13 cellular contexts compared by ENCODE assay signal in genomic region chr13:29905845-29906244, GRCh38. TPM values are rescaled to one million over a fixed set of nuclear protein-coding genes. Genes with fewer than 3 reads are reported as not detected.
DNase-seq lines count a peak whose midpoint lies in the region; ATAC-seq, FAIRE-seq and TF ChIP-seq lines count a peak whose summit lies in the region.
"Had no signal": no experiment of that assay in that cellular context is flagged by ENCODE, and none has a peak within 500 bp of the region (broad histone marks: within the 10 kb centered on the region; RNA-seq: fewer than 3 reads in every experiment).

No MANE protein-coding gene starts in this region.

- TF ChIP-seq EP300 in H1 (IDR thresholded peaks at IDR 0.05; ENCODE audit: borderline replicate concordance in 1 of 2, low read depth in 2 of 2, low read length in 2 of 2), result no peak
- no peak for TF ChIP-seq EP300 in neural cell (conservative IDR thresholded peaks at IDR 0.05; ENCODE audit: poor library complexity, severe bottlenecking)

- TF ChIP-seq CTCF in H1 (IDR thresholded peaks at IDR 0.05; ENCODE audit: control extremely low read depth in 1 of 3, insufficient read depth in 1 of 3, low read depth in 1 of 3, low read length in 3 of 3) (no peak), neural cell (IDR thresholded peaks at IDR 0.05; ENCODE audit: poor library complexity, severe bottlenecking) (no peak)

- H3K4me2 ChIP-seq in H1 (ENCODE audit: insufficient read depth in 1 of 2, low read depth in 2 of 2, low read length in 2 of 2) (no peak overlapping the region), neural cell (ENCODE audit: low read length) (no peak overlapping the region)

- H3K9me2 ChIP-seq in neural cell (ENCODE audit: insufficient read depth, low read length), result no peaks in the 10 kb centered on the region

- H2BK20ac ChIP-seq in H1 (ENCODE audit: low read length), result no peak overlapping the region

- no peak overlapping the region for H2BK120ac ChIP-seq in H1 (replicated peaks; ENCODE audit: low read depth, low read length)

- no peak overlapping the region for H3K4ac ChIP-seq in H1 (replicated peaks; ENCODE audit: insufficient read length, low read depth, low read length)

- no peak overlapping the region for H3K18ac ChIP-seq in H1 (ENCODE audit: extremely low read depth, low read length)

- POLR2A ChIA-PET in H1 (lab: Charles Lee; ENCODE audit: partially characterized antibody), result no interaction called here

- H3K27me3 ChIP-seq in H1 (replicated peaks in 1 of 4; ENCODE audit: control insufficient read depth in 3 of 4, extremely low read depth in 1 of 4, insufficient read depth in 3 of 4, low read length in 3 of 4), result no peaks in the 10 kb centered on the region
- H3K27me3 ChIP-seq in neural cell (ENCODE audit: insufficient read depth, low read depth, low read length), result no peaks in the 10 kb centered on the region

- no peak overlapping the region for H2BK12ac ChIP-seq in H1 (ENCODE audit: low read depth, low read length)

- H3K9ac ChIP-seq in H1 (replicated peaks in 1 of 4; ENCODE audit: extremely low read depth in 1 of 4, low read depth in 3 of 4, low read length in 3 of 4) (no peak overlapping the region), neural cell (ENCODE audit: low read length) (no peak overlapping the region)

- CTCF ChIA-PET in H1 (lab: Charles Lee; ENCODE audit: partially characterized antibody), result interaction anchor here (1.4 to 1.6 kb wide), 2 partner anchors 15 to 18 kb away, joined by 4 to 5 read pairs; no protein-coding TSS in a partner anchor

- H3K9me3 ChIP-seq in H1 (ENCODE audit: insufficient read depth in 2 of 2, low read depth in 1 of 2, low read length in 1 of 2) (no peaks in the 10 kb centered on the region), neural cell (ENCODE audit: low read length) (no peaks in the 10 kb centered on the region)
- H3K9me3 ChIP-seq: psoas muscle had no signal

- DNase-seq in Caki2 (ENCODE audit: low read depth) (peak; percentile 30), NCI-H2227 (lab: John Stamatoyannopoulos, UW; ENCODE audit: unreplicated experiment) (peak; percentile 20), H1 (ENCODE audit: low read depth in 1 of 2, low spot score in 2 of 2) (no peak)
- DNase-seq in activated effector memory CD4-positive, alpha-beta T cell treated with Interleukin-2 at 50 U/mL for 16 hours, result no peak
- DNase-seq: activated CD4-positive, alpha-beta T cell treated with anti-CD3 and anti-CD28 coated beads, Interleukin-2, amount 10 ng/mL, durations not matched to agents 7 days and 5 days; islet precursor cell; NCI-H1092; psoas muscle had no signal

- 96% methylated on average over 3 of the region's 3 CpGs; no CpG with 5 or more reads in 1 of the 2 experiments for WGBS in H1 (ENCODE audit: extremely low coverage in 1 of 2, insufficient coverage in 1 of 2, insufficient read length in 1 of 2, insufficient replicate concordance in 2 of 2, low coverage in 1 of 2, low lambda C conversion rate in 2 of 2, missing lambda C conversion rate in 1 of 2), 2 experiments

- no peak overlapping the region for H2BK5ac ChIP-seq in H1 (ENCODE audit: low read depth, low read length)

- in situ Hi-C loops in Caki2 (cut with HindIII; ENCODE audit: low pct_unique_long_range_greater_than_20kb, low sequenced_read_pairs), result no loop called here

- H3K56ac ChIP-seq in H1 (replicated peaks; ENCODE audit: insufficient read length, low read depth, low read length), result no peak overlapping the region

- H2BK15ac ChIP-seq in H1 (ENCODE audit: low read length), result no peak overlapping the region

- H3K4me1 ChIP-seq in H1 (replicated peaks in 1 of 4; ENCODE audit: control insufficient read depth in 3 of 4, insufficient read depth in 4 of 4, low read length in 3 of 4), result peaks cover 0 to 4% (median 1%) of the 10 kb centered on the region in 4 experiments; a peak in 2 of 7 replicates
- H3K4me1 ChIP-seq: psoas muscle had no signal

- H3K4me3 ChIP-seq in H1 (ENCODE audit: extremely low read depth in 1 of 4, insufficient read depth in 2 of 4, low read depth in 3 of 4, low read length in 4 of 4) (no peak overlapping the region), neural cell (ENCODE audit: low read length) (peak overlapping the region; percentile 24)
- H3K4me3 ChIP-seq: psoas muscle had no signal

- H3K79me2 ChIP-seq in H1 (ENCODE audit: control insufficient read depth in 1 of 2, insufficient read depth in 2 of 2, low read length in 2 of 2) (no peaks in the 10 kb centered on the region), neural cell (replicated peaks; ENCODE audit: insufficient read depth, low read length) (no peaks in the 10 kb centered on the region)

- no peak overlapping the region for H3K14ac ChIP-seq in H1 (ENCODE audit: insufficient read length)

- no peak overlapping the region for H4K8ac ChIP-seq in H1 (ENCODE audit: extremely low read depth, insufficient read depth, low read length)

- TF ChIP-seq RAD21 in H1 (IDR thresholded peaks at IDR 0.05 in 1 of 2, conservative IDR thresholded peaks at IDR 0.05 in 1 of 2; ENCODE audit: low read depth in 2 of 2, low read length in 2 of 2) (no peak), neural cell (conservative IDR thresholded peaks at IDR 0.05) (no peak)

- H3F3A ChIP-seq in neural cell (ENCODE audit: insufficient read depth, low read length, poor library complexity, severe bottlenecking), result no peaks in the 10 kb centered on the region

- no peak for TF ChIP-seq POLR2A in H1 (IDR thresholded peaks at IDR 0.05; ENCODE audit: control extremely low read depth in 1 of 2, low read depth in 2 of 2, low read length in 2 of 2)

- no peak overlapping the region for H3K23ac ChIP-seq in H1 (ENCODE audit: insufficient read length)

- H4K20me1 ChIP-seq in H1 (replicated peaks in 1 of 2; ENCODE audit: control insufficient read depth in 1 of 2, insufficient read depth in 2 of 2, low read length in 2 of 2), result no peaks in the 10 kb centered on the region
- H4K20me1 ChIP-seq in neural cell (ENCODE audit: insufficient read depth), result no peaks in the 10 kb centered on the region

- H3K36me3 ChIP-seq in H1 (ENCODE audit: control insufficient read depth in 2 of 4, insufficient read depth in 4 of 4, low read length in 3 of 4) (no peaks in the 10 kb centered on the region), neural cell (ENCODE audit: insufficient read depth, low read length) (no peaks in the 10 kb centered on the region)

- H4K91ac ChIP-seq in H1 (replicated peaks; ENCODE audit: insufficient read length, low read length), result no peak overlapping the region

- no peaks in the 10 kb centered on the region for H3K79me1 ChIP-seq in H1 (ENCODE audit: low read depth, low read length)

- H2AFZ ChIP-seq in H1 (ENCODE audit: low read length), result no peak overlapping the region
- H2AFZ ChIP-seq in neural cell (ENCODE audit: low read depth, low read length), result no peak overlapping the region

- H3K23me2 ChIP-seq in H1 (ENCODE audit: low read depth, low read length), result no peaks in the 10 kb centered on the region

- H3K27ac ChIP-seq in H1 (ENCODE audit: low read depth, low read length) (no peak overlapping the region), neural cell (ENCODE audit: low read length) (no peak overlapping the region)
- H3K27ac ChIP-seq: psoas muscle had no signal

- no peak for FAIRE-seq in H1 (lab: Jason Lieb, UNC)

- no peak for ATAC-seq in HG03025 (IDR thresholded peaks at IDR 0.05; ENCODE audit: low FRiP score, unreplicated experiment)
- no peak for ATAC-seq in HG03139 (IDR thresholded peaks at IDR 0.05; ENCODE audit: unreplicated experiment)
- no peak for ATAC-seq in HG02981 (IDR thresholded peaks at IDR 0.05; ENCODE audit: unreplicated experiment)
- ATAC-seq: activated naive CD4-positive, alpha-beta T cell treated with anti-CD3 and anti-CD28 coated beads, Interleukin-2, amount 50 U/mL, for 72 hours; psoas muscle had no signal

- no peak overlapping the region for H4K5ac ChIP-seq in H1 (ENCODE audit: insufficient read length, low read depth, low read length)

- H2AK5ac ChIP-seq in H1 (ENCODE audit: low read depth, low read length), result no peak overlapping the region

TF ChIP-seq in H1, 55 proteins besides CTCF, POLR2A, EP300 and RAD21:
- TF ChIP-seq RXRA (IDR thresholded peaks at IDR 0.05; ENCODE audit: insufficient read depth, low read depth, low read length) (no peak), CEBPB (IDR thresholded peaks at IDR 0.05; ENCODE audit: low read depth, low read length) (peak; percentile 30; the same call in 1 of the 2 replicates)

TF ChIP-seq in neural cell, 6 proteins besides CTCF, POLR2A, EP300 and RAD21 (continues in another document):
- no peak for TF ChIP-seq TAF1 (IDR thresholded peaks at IDR 0.05; ENCODE audit: low read depth)
- no peak for TF ChIP-seq POLR2AphosphoS5 (IDR thresholded peaks at IDR 0.05)
- no peak for TF ChIP-seq EZH2 (IDR thresholded peaks at IDR 0.05; ENCODE audit: borderline replicate concordance, insufficient read depth, low read length, poor library complexity, severe bottlenecking)
- no peak for TF ChIP-seq SMC3 (conservative IDR thresholded peaks at IDR 0.05; ENCODE audit: poor library complexity)

RNA-seq across cellular contexts. Expression of gene UBL3, which starts 55.4 kb away (rescaled TPM):
- 14.7 and 18.7 TPM in 2 replicates for total RNA-seq in Caki2 (2014; rRNA removed; shearing (Covaris generic); ENCODE audit: low replicate concordance)
- 15.3 and 16.1 TPM in 2 replicates for total RNA-seq in H1 (2021; fragmentation: NEBNext Ultra II Directional; extraction: Animal tissue kit (Norgen Biotek cat#: 25700))
- polyA plus RNA-seq in H1 (2011; rRNA removed) (4.3 and 5.3 TPM in 2 replicates), neural cell (34.3 and 35.8 TPM in 2 replicates)
- polyA plus RNA-seq in H1 (2011; cell fraction: cytosol; rRNA removed), result 6.4 TPM
- 5.3 TPM for polyA plus RNA-seq in H1 (2011; cell fraction: nucleus; rRNA removed)
- 5.3 to 12.1 TPM (median 7.2 TPM) in 4 replicates for polyA plus RNA-seq in H1 (2012, experiment 1 of 2)
- 1.1 TPM for polyA plus RNA-seq in H1 (2012, experiment 2 of 2)
- 11.0 TPM for polyA plus RNA-seq in H1 (2013, experiment 1 of 2)
- polyA plus RNA-seq in H1 (2013, experiment 2 of 2), result 9.8 TPM
- 5.7 and 8.0 TPM in 2 replicates for polyA minus RNA-seq in H1 (2011; rRNA and poly(A)+ RNA removed)
- polyA minus RNA-seq in H1 (2011; cell fraction: cytosol; rRNA and poly(A)+ RNA removed), result 7.8 TPM
- 16.9 TPM for polyA minus RNA-seq in H1 (2011; cell fraction: nucleus; rRNA and poly(A)+ RNA removed)
- 71.6 and 78.6 TPM in 2 replicates for polyA minus RNA-seq in neural cell

Comparison
In these comparisons a context has a peak if more than half of its experiments do, and no peak if none do; other contexts are left out.
1. DNase-seq: peak in Caki2 (single experiment) and NCI-H2227 (single experiment); none in H1 (0 of 2) and activated effector memory CD4-positive, alpha-beta T cell treated with Interleukin-2 at 50 U/mL for 16 hours (single experiment).